8 cellular contexts compared by ENCODE assay signal in genomic region chr5:108747111-108748009, GRCh38. TPM values are rescaled to one million over a fixed set of nuclear protein-coding genes. Genes with fewer than 3 reads are reported as not detected.
DNase-seq lines count a peak whose midpoint lies in the region; ATAC-seq, FAIRE-seq and TF ChIP-seq lines count a peak whose summit lies in the region.

Gene FER (plus strand): TSS chr5:108747897. CDS start chr5:108798183, 50,286 bp downstream.

- TF ChIP-seq CTCF in HFF-Myc (IDR thresholded peaks at IDR 0.05; ENCODE audit: low read depth, low read length, missing control alignments) (no peak), nephron (IDR thresholded peaks at IDR 0.05; ENCODE audit: unreplicated experiment in 3 of 3) (no peak), upper lobe of left lung (IDR thresholded peaks at IDR 0.05) (no peak)

- no peaks in the 10 kb centered on the region for H3K27me3 ChIP-seq in upper lobe of left lung

- no peaks in the 10 kb centered on the region for H3K9me3 ChIP-seq in upper lobe of left lung

- no peaks in the 10 kb centered on the region for H3K36me3 Mint-ChIP-seq in nephron (ENCODE audit: low read depth)

- TF ChIP-seq EP300 in upper lobe of left lung (IDR thresholded peaks at IDR 0.05): peak in 1 of 4 donors; percentile 14

- 25% methylated on average over 18 of the region's 18 CpGs for WGBS in upper lobe of left lung, 2 donors

- peak; percentile 95 for FAIRE-seq in GM12891 (lab: Jason Lieb, UNC)

- TF ChIP-seq POLR2A in GM12891 (IDR thresholded peaks at IDR 0.05; ENCODE audit: low read depth, low read length) (peak; percentile 84), upper lobe of left lung (IDR thresholded peaks at IDR 0.05) (peak in 1 of 4 donors; percentile 42)

- peak within 1 kb of the TSS; percentile 93 to 97 (median 94) for H3K4me3 Mint-ChIP-seq in nephron

- ATAC-seq in upper lobe of left lung (ENCODE audit: low FRiP score in 2 of 2): peak; percentile 61 to 76

- peak within 1 kb of the TSS; percentile 98 to 99 (median 99) for H3K27ac Mint-ChIP-seq in nephron

- peaks cover 6 to 20% (median 8%) of the 10 kb centered on the region in 4 donors for H3K4me1 ChIP-seq in upper lobe of left lung

- no peak for DNase-seq in GM12891 (ENCODE audit: insufficient read length, low spot score)
- peak; percentile 15 for DNase-seq in HFF-Myc (ENCODE audit: extremely low read depth, low read depth)
- DNase-seq in NCI-H226: peak; percentile 90
- peak; percentile 5 for DNase-seq in activated T-cell treated with anti-CD3 and anti-CD28 coated beads for 48 hours (ENCODE audit: low read depth)
- peak; percentile 47 for DNase-seq in fibroblast of gingiva (ENCODE audit: low read depth)
- peak in 1 of 2 donors; percentile 61 for DNase-seq in upper lobe of left lung
- DNase-seq in NCI-H2171 treated with DMSO at 0.1 percent for 48 hours (lab: John Stamatoyannopoulos, UW): no peak

- peak within 1 kb of the TSS; percentile 95 to 98 (median 96) for H3K27ac ChIP-seq in upper lobe of left lung

- H3K4me1 Mint-ChIP-seq in nephron: peaks cover 27% of the 10 kb centered on the region

- no peaks in the 10 kb centered on the region for H3K36me3 ChIP-seq in upper lobe of left lung

- no peaks in the 10 kb centered on the region for H3K9me3 Mint-ChIP-seq in nephron

- no peaks in the 10 kb centered on the region for H3K27me3 Mint-ChIP-seq in nephron (ENCODE audit: low read depth)

- peak within 1 kb of the TSS; percentile 77 for H3K4me3 ChIP-seq in HFF-Myc (replicated peaks; ENCODE audit: low read depth, low read length)
- peak within 1 kb of the TSS; percentile 36 to 99 (median 97) for H3K4me3 ChIP-seq in upper lobe of left lung

TF ChIP-seq in GM12891, 5 proteins besides CTCF, POLR2A, EP300 and RAD21:
- no peak for TF ChIP-seq PAX5 (IDR thresholded peaks at IDR 0.05; ENCODE audit: insufficient read depth, low read length, severe bottlenecking)
- TF ChIP-seq SPI1 (IDR thresholded peaks at IDR 0.05; ENCODE audit: low read depth, low read length): no peak
- TF ChIP-seq POLR2AphosphoS5 (IDR thresholded peaks at IDR 0.05; ENCODE audit: low read depth, low read length): peak; percentile 86
- TF ChIP-seq TAF1 (IDR thresholded peaks at IDR 0.05; ENCODE audit: low read depth, low read length): no peak

RNA-seq across cellular contexts. Expression of gene FER, which starts in this region (rescaled TPM):
- 5.2 TPM for polyA plus RNA-seq in GM12891 (2012; ENCODE audit: low read depth, missing spikeins)
- total RNA-seq in upper lobe of left lung: 10 to 100 TPM; 17.6 to 55.5 (median 27.9) TPM

Comparison
In these comparisons a context has a peak if more than half of its experiments do, and no peak if none do; other contexts are left out.
1. DNase-seq: peak in HFF-Myc (single experiment), NCI-H226 (single experiment), activated T-cell treated with anti-CD3 and anti-CD28 coated beads for 48 hours (single experiment) and fibroblast of gingiva (single experiment); none in GM12891 (single experiment) and NCI-H2171 treated with DMSO at 0.1 percent for 48 hours (single experiment).